In the genomic region with DNA sequence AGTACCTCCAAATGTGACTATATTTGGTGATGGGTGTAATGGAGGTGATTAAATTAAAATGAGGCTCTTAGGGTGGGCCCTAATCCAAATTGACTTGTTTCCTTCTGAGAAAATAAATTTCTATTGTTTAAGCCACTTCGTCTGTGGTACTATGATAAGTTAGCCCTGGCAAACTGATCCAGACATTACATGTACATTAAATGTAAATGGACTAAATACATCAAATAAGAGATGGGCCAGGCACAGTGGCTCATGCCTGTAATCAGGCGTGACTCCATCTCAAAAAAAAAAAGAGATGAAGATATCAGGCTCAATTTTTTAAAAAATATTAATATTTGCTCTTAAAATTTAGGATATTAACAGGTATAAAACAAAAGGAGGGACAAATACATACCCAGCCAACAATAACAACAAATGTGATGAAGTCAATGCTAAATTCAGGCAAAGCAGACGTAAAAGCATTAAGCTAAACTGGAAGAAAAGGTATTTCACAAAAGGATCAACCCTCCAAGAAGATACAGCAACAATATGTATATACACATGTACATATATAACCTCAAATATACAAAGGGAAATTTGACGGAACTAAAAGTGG, we compare ENCODE assay signal across 2 cellular contexts.
TF ChIP-seq lines count a peak whose summit lies in the region.

No MANE protein-coding gene starts in this region.

TF ChIP-seq in A549, 52 proteins besides CTCF, POLR2A, EP300 and RAD21:
- TF ChIP-seq HOXA7 (CRISPR knock-in tag; IDR thresholded peaks at IDR 0.05), result no peak
- no peak for TF ChIP-seq RCOR1 (IDR thresholded peaks at IDR 0.05; ENCODE audit: low read depth, low read length)
- no peak for TF ChIP-seq ZFP36 (IDR thresholded peaks at IDR 0.05; ENCODE audit: borderline replicate concordance, partially characterized antibody)
- TF ChIP-seq ZNF302 (CRISPR knock-in tag; IDR thresholded peaks at IDR 0.05), result no peak
- TF ChIP-seq, protein P1, sequence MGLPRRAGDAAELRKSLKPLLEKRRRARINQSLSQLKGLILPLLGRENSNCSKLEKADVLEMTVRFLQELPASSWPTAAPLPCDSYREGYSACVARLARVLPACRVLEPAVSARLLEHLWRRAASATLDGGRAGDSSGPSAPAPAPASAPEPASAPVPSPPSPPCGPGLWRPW (IDR thresholded peaks at IDR 0.05), result no peak
- no peak for TF ChIP-seq NPAS2 (CRISPR knock-in tag; IDR thresholded peaks at IDR 0.05; ENCODE audit: borderline replicate concordance)
- no peak for TF ChIP-seq RFX5 (IDR thresholded peaks at IDR 0.05)
- no peak for TF ChIP-seq HOXB13 (CRISPR knock-in tag; IDR thresholded peaks at IDR 0.05; ENCODE audit: low read depth)
- TF ChIP-seq NFE2L2 (conservative IDR thresholded peaks at IDR 0.05; ENCODE audit: low read length), result no peak
- TF ChIP-seq REST (IDR thresholded peaks at IDR 0.05), result no peak
- TF ChIP-seq JUN (IDR thresholded peaks at IDR 0.05), result no peak
- TF ChIP-seq MAZ (IDR thresholded peaks at IDR 0.05; ENCODE audit: borderline replicate concordance, low read depth, low read length), result no peak
- no peak for TF ChIP-seq NR3C1 (IDR thresholded peaks at IDR 0.05)
- no peak for TF ChIP-seq EHF (CRISPR knock-in tag; IDR thresholded peaks at IDR 0.05)

TF ChIP-seq in K562, 482 proteins besides CTCF, POLR2A, EP300 and RAD21:
- TF ChIP-seq TEAD2 (tag; IDR thresholded peaks at IDR 0.05) (no peak), ZNF586 (CRISPR knock-in tag; conservative IDR thresholded peaks at IDR 0.05) (no peak), NELFE (IDR thresholded peaks at IDR 0.05; ENCODE audit: insufficient read depth, insufficient read length) (no peak), PRDM10 (IDR thresholded peaks at IDR 0.05; ENCODE audit: partially characterized antibody) (no peak), KAT8 (IDR thresholded peaks at IDR 0.05; ENCODE audit: low read depth) (no peak), ZNF507 (tag; conservative IDR thresholded peaks at IDR 0.05) (peak; percentile 99), RFX1 (IDR thresholded peaks at IDR 0.05) (no peak), GATA2 (CRISPR knock-in tag; IDR thresholded peaks at IDR 0.05) (no peak), CBX3 (IDR thresholded peaks at IDR 0.05; ENCODE audit: borderline replicate concordance in 1 of 2, low read length in 2 of 2) (peak in 1 of 2 experiments; percentile 79; a peak in 1 of 3 replicates), PHB2 (IDR thresholded peaks at IDR 0.05; ENCODE audit: low read depth) (no peak), ZNF280A (IDR thresholded peaks at IDR 0.05; ENCODE audit: low read depth, partially characterized antibody) (peak; percentile 13), BRCA1 (IDR thresholded peaks at IDR 0.05) (no peak), BRCA1 (CRISPR knock-in tag; IDR thresholded peaks at IDR 0.05) (no peak), RBM25 (IDR thresholded peaks at IDR 0.05; ENCODE audit: low read depth, low read length, severe bottlenecking) (peak; percentile 62), ZNF561 (CRISPR knock-in tag; conservative IDR thresholded peaks at IDR 0.05) (no peak), ZNF354B (CRISPR knock-in tag; IDR thresholded peaks at IDR 0.05) (peak; percentile 91), TFAM (CRISPR knock-in tag; conservative IDR thresholded peaks at IDR 0.05) (no peak), NFE2L1 (tag; IDR thresholded peaks at IDR 0.05; ENCODE audit: borderline replicate concordance, low read depth) (no peak), MCM2 (IDR thresholded peaks at IDR 0.05; ENCODE audit: low read depth) (no peak)
- TF ChIP-seq, protein P2, sequence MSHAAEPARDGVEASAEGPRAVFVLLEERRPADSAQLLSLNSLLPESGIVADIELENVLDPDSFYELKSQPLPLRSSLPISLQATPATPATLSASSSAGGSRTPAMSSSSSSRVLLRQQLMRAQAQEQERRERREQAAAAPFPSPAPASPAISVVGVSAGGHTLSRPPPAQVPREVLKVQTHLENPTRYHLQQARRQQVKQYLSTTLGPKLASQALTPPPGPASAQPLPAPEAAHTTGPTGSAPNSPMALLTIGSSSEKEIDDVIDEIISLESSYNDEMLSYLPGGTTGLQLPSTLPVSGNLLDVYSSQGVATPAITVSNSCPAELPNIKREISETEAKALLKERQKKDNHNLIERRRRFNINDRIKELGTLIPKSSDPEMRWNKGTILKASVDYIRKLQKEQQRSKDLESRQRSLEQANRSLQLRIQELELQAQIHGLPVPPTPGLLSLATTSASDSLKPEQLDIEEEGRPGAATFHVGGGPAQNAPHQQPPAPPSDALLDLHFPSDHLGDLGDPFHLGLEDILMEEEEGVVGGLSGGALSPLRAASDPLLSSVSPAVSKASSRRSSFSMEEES (CRISPR knock-in tag; IDR thresholded peaks at IDR 0.05), result no peak
- TF ChIP-seq, protein P3, sequence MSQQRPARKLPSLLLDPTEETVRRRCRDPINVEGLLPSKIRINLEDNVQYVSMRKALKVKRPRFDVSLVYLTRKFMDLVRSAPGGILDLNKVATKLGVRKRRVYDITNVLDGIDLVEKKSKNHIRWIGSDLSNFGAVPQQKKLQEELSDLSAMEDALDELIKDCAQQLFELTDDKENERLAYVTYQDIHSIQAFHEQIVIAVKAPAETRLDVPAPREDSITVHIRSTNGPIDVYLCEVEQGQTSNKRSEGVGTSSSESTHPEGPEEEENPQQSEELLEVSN (IDR thresholded peaks at IDR 0.05; ENCODE audit: borderline replicate concordance in 1 of 2, extremely low read depth in 1 of 2, insufficient read depth in 1 of 2, insufficient read length in 1 of 2, low read depth in 1 of 2, low read length in 1 of 2, poor library complexity in 1 of 2, severe bottlenecking in 1 of 2), result no peak
